ENCODE assay signal across 16 cellular contexts in the genomic region with DNA sequence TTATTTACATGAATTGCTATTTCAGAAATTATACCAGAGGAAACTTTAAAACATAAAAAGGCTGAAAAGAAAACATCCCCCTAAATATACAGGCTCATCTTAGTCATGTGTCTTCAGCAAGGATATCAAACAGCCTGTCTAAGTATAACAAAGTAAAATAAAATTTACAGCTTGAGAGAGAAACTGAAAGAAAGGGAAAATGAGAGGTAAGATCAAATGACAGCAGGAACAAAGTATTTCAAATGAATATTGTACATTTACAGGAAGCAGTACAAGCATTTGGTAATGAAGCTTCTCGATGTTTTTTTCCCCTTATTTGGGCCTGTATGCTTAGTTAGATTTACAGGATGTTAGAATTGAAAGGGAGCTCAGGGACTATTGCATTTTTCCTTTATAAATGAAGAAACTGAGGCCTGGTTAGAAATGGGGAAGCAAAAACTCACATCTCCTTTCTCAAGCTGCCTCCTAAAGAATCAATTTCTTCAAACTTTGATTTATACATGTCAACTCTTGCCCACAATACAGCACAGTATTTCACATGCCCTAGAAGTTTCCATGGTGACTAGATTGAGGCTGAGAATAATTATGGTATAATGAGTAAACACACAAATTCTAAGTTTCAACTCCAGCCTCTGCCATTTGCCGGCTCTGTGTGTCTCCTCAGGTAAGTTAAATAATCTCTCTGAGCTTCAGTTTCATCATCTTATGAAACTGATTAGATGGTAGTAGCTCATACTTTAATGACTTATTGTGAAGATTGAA. TPM values are rescaled to one million over a fixed set of nuclear protein-coding genes. Genes with fewer than 3 reads are reported as not detected.
DNase-seq lines count a peak whose midpoint lies in the region; ATAC-seq and TF ChIP-seq lines count a peak whose summit lies in the region.
"Had no signal": no experiment of that assay in that cellular context is flagged by ENCODE, and none has a peak within 500 bp of the region (broad histone marks: within the 10 kb centered on the region; RNA-seq: fewer than 3 reads in every experiment).

No MANE protein-coding gene starts in this region.

- H3K9ac ChIP-seq in smooth muscle cell (ENCODE audit: low read depth): no peak overlapping the region

- intact Hi-C loops in thyroid gland (cut with DNase I): no loop called here

- H4K20me1 ChIP-seq in smooth muscle cell (ENCODE audit: low read depth): no peaks in the 10 kb centered on the region

- H3K27ac ChIP-seq in smooth muscle cell (ENCODE audit: low read depth) (no peak overlapping the region), thyroid gland (no peak overlapping the region)
- H3K27ac ChIP-seq: brain microvascular endothelial cell, prostate gland, SJSA1 had no signal

- no peaks in the 10 kb centered on the region for H3K9me3 Mint-ChIP-seq in activated T-cell treated with anti-CD3 and anti-CD28 coated beads, Interleukin-2, amount 50 U/mL, for 24 hours

- no peak for TF ChIP-seq POLR2A in thyroid gland (IDR thresholded peaks at IDR 0.05)

- H3K4me1 ChIP-seq in smooth muscle cell (ENCODE audit: low read depth) (no peaks in the 10 kb centered on the region), thyroid gland (no peaks in the 10 kb centered on the region)
- H3K4me1 ChIP-seq: prostate gland had no signal

- no peaks in the 10 kb centered on the region for H3K79me2 ChIP-seq in smooth muscle cell (ENCODE audit: low read depth)

- peaks cover 76% of the 10 kb centered on the region for H3K4me1 Mint-ChIP-seq in activated T-cell treated with anti-CD3 and anti-CD28 coated beads, Interleukin-2, amount 50 U/mL, for 24 hours (ENCODE audit: low read depth)
- H3K4me1 Mint-ChIP-seq in T-helper 17 cell: peaks cover 37% of the 10 kb centered on the region

- TF ChIP-seq CTCF in smooth muscle cell (IDR thresholded peaks at IDR 0.05; ENCODE audit: borderline replicate concordance, insufficient read depth, poor library complexity, severe bottlenecking) (no peak), thyroid gland (IDR thresholded peaks at IDR 0.05) (no peak)

- peaks cover 76% of the 10 kb centered on the region for H3K36me3 Mint-ChIP-seq in activated T-cell treated with anti-CD3 and anti-CD28 coated beads, Interleukin-2, amount 50 U/mL, for 24 hours (ENCODE audit: low read depth)
- peaks cover 7% of the 10 kb centered on the region for H3K36me3 Mint-ChIP-seq in T-helper 17 cell (ENCODE audit: low read depth)

- no peak for DNase-seq in activated T-cell treated with anti-CD3 and anti-CD28 coated beads, Interleukin-2, amount 50 U/mL, for 24 hours
- DNase-seq in activated T-cell treated with anti-CD3 and anti-CD28 coated beads, Interleukin-2, amount 50 U/mL, for 1 hour: no peak
- DNase-seq in T-helper 17 cell (no peak), smooth muscle cell (lab: John Stamatoyannopoulos, UW; ENCODE audit: unreplicated experiment) (no peak), thyroid gland (no peak), MG63 (no peak)
- DNase-seq: brain microvascular endothelial cell, hippocampal formation, KBM-7, mammary epithelial cell, NCI-H446 had no signal

- no peak overlapping the region for H3K4me2 ChIP-seq in smooth muscle cell

- peak; percentile 29 for ATAC-seq in HG02981 (IDR thresholded peaks at IDR 0.05; ENCODE audit: unreplicated experiment)
- peak; percentile 58 for ATAC-seq in T-helper 17 cell
- ATAC-seq in GM19467 (IDR thresholded peaks at IDR 0.05; ENCODE audit: unreplicated experiment): no peak

- H3K36me3 ChIP-seq in smooth muscle cell (ENCODE audit: low read depth) (no peaks in the 10 kb centered on the region), thyroid gland (no peaks in the 10 kb centered on the region), MG63 (no peaks in the 10 kb centered on the region)
- H3K36me3 ChIP-seq: brain microvascular endothelial cell, prostate gland, SJSA1 had no signal

- H3K4me3 Mint-ChIP-seq in activated T-cell treated with anti-CD3 and anti-CD28 coated beads, Interleukin-2, amount 50 U/mL, for 24 hours: peak overlapping the region; percentile 42
- peak overlapping the region; percentile 41 for H3K4me3 Mint-ChIP-seq in T-helper 17 cell

- peak overlapping the region; percentile 37 for H2AFZ ChIP-seq in smooth muscle cell (ENCODE audit: low read depth)

- H3K27ac Mint-ChIP-seq in activated T-cell treated with anti-CD3 and anti-CD28 coated beads, Interleukin-2, amount 50 U/mL, for 24 hours: peak overlapping the region; percentile 93
- H3K27ac Mint-ChIP-seq in T-helper 17 cell: peak overlapping the region; percentile 94

- no peaks in the 10 kb centered on the region for H3F3A ChIP-seq in smooth muscle cell (ENCODE audit: low read depth)

- no peaks in the 10 kb centered on the region for H3K27me3 ChIP-seq in smooth muscle cell (ENCODE audit: low read depth)
- no peaks in the 10 kb centered on the region for H3K27me3 ChIP-seq in thyroid gland
- H3K27me3 ChIP-seq in MG63: no peaks in the 10 kb centered on the region
- H3K27me3 ChIP-seq: brain microvascular endothelial cell, SJSA1 had no signal

- WGBS in smooth muscle cell (ENCODE audit: low lambda C conversion rate): 90% methylated on average over 2 of the region's 2 CpGs
- 82 to 87% methylated on average over 2 of the region's 2 CpGs for WGBS in thyroid gland, 2 donors

- H3K4me3 ChIP-seq in smooth muscle cell (no peak overlapping the region), thyroid gland (replicated peaks in 1 of 3) (no peak overlapping the region), MG63 (no peak overlapping the region)
- H3K4me3 ChIP-seq: prostate gland, SJSA1 had no signal

- no peaks in the 10 kb centered on the region for H3K9me3 ChIP-seq in T-helper 17 cell (ENCODE audit: control insufficient read depth, low read length, poor library complexity, severe bottlenecking)
- H3K9me3 ChIP-seq in smooth muscle cell (replicated peaks; ENCODE audit: low read depth): no peaks in the 10 kb centered on the region
- no peaks in the 10 kb centered on the region for H3K9me3 ChIP-seq in thyroid gland
- no peaks in the 10 kb centered on the region for H3K9me3 ChIP-seq in MG63
- H3K9me3 ChIP-seq: prostate gland, SJSA1 had no signal

- H3K27me3 Mint-ChIP-seq in activated T-cell treated with anti-CD3 and anti-CD28 coated beads, Interleukin-2, amount 50 U/mL, for 24 hours: no peaks in the 10 kb centered on the region
- no peaks in the 10 kb centered on the region for H3K27me3 Mint-ChIP-seq in T-helper 17 cell

RNA-seq across cellular contexts. Expression of a gene that starts 29.3 kb away (rescaled TPM):
- total RNA-seq in T-helper 17 cell: 10 to 100 TPM; 24.5 to 50.4 TPM
- 7.9 and 9.8 TPM in 2 replicates for total RNA-seq in smooth muscle cell
- polyA plus RNA-seq in smooth muscle cell: 1.0 and 4.8 TPM in 2 replicates
- total RNA-seq in thyroid gland: 1 to 10 TPM in 2 of 4 donors, under 1 TPM in 2; 0.33 to 1.5 (median 0.70) TPM
- total RNA-seq in MG63 (2014; rRNA removed; shearing (Covaris generic); ENCODE audit: low replicate concordance): not detected in 2 replicates
- total RNA-seq: H1 had no signal
- polyA plus RNA-seq: H1 had no signal

RNA-seq across cellular contexts. Expression of a gene that starts 48.3 kb away (rescaled TPM):
- total RNA-seq in T-helper 17 cell: 10 to 100 TPM; 17.9 to 22.4 TPM
- total RNA-seq in smooth muscle cell: 95.2 and 112 TPM in 2 replicates
- 58.3 and 68.9 TPM in 2 replicates for polyA plus RNA-seq in smooth muscle cell
- total RNA-seq in thyroid gland: 100 to 1,000 TPM in 1 of 4 donors, 10 to 100 TPM in 3; 67.5 to 103 (median 86.1) TPM
- total RNA-seq in MG63 (2014; rRNA removed; shearing (Covaris generic); ENCODE audit: low replicate concordance): 19.2 and 38.2 TPM in 2 replicates
